2 cellular contexts compared by ENCODE assay signal in the genomic region with DNA sequence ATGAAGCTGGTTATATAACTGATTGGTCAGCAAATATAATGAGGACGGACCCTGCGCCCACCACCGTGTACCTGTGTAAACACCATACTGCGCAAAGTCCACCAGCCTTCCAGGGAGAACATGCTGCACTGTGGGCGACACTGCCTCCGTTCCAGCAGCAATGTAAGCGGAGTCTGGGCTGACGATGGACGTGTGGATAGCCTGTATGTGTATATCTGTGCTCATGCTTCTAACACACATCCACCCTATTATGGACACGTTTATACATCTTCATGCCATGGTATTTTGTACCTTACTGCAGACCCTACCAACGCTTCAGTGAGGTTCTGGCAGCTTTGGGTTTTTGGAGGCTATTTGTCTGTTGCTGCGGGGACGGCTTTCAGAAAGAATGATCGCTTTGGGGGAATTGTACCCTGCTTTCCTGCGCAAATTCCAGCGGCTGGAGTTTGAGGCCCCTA.
TF ChIP-seq lines count a peak whose summit lies in the region.

No MANE protein-coding gene starts in this region.

TF ChIP-seq in HCT116, 20 proteins besides CTCF, POLR2A, EP300 and RAD21:
- TF ChIP-seq EZH2phosphoT487 (IDR thresholded peaks at IDR 0.05; ENCODE audit: borderline replicate concordance) = no peak
- TF ChIP-seq CBX3 (IDR thresholded peaks at IDR 0.05; ENCODE audit: low read depth) = no peak
TF ChIP-seq in HCT116: peak in this region for 0.

TF ChIP-seq in GM12878, 131 proteins besides CTCF, POLR2A, EP300 and RAD21:
- TF ChIP-seq ASH2L (IDR thresholded peaks at IDR 0.05; ENCODE audit: borderline replicate concordance, low read depth) (no peak), NR2C1 (IDR thresholded peaks at IDR 0.05) (no peak), POLR2AphosphoS5 (IDR thresholded peaks at IDR 0.05; ENCODE audit: low read length) (0 out of 2 replicates have a peak, but pooled peaks have one; percentile 29), NR2C2 (IDR thresholded peaks at IDR 0.05; ENCODE audit: borderline replicate concordance, control insufficient read depth, insufficient read length, low read depth) (no peak)
TF ChIP-seq in GM12878: peak in this region for 1.
